ENCODE assay signal across 8 cellular contexts in genomic region chr16:75011634-75012307, GRCh38. TPM values are rescaled to one million over a fixed set of nuclear protein-coding genes. Genes with fewer than 3 reads are reported as not detected.
A peak's percentile ranks its signal among the peaks of the same experiment; 100 is the strongest.
DNase-seq lines count a peak whose midpoint lies in the region; ATAC-seq and TF ChIP-seq lines count a peak whose summit lies in the region.

No MANE protein-coding gene starts in this region.

- H3K27ac Mint-ChIP-seq in Calu3 (ENCODE audit: unreplicated experiment), result peak overlapping the region; percentile 33

- CTCF ChIA-PET in Calu3 (lab: Charles Lee), result interaction anchor here (1.0 to 3.2 kb wide), 4 partner anchors 9 to 100 kb away, joined by 3 to 16 read pairs (median 8); partner anchors contain the start of gene ZNRF1

- ATAC-seq in GM21360 (IDR thresholded peaks at IDR 0.05; ENCODE audit: unreplicated experiment), result peak; percentile 72

- DNase-seq in Calu3 (peak; percentile 51), HPDE6-E6E7 (ENCODE audit: extremely low spot score) (peak; percentile 88), fibroblast of the aortic adventitia (ENCODE audit: low read depth) (peak; percentile 94), sigmoid colon (no peak), COLO668 (lab: John Stamatoyannopoulos, UW; ENCODE audit: unreplicated experiment) (no peak), MM.1S (no peak)
- DNase-seq in activated CD8-positive, alpha-beta memory T cell treated with anti-CD3 and anti-CD28 coated beads, Interleukin-2, amount 50 U/mL, for 48 hours, result peak; percentile 64

- H3K9ac ChIP-seq in MM.1S (ENCODE audit: low read length), result no peak overlapping the region

- no peaks in the 10 kb centered on the region for H3K79me2 ChIP-seq in MM.1S (ENCODE audit: low read length)

- TF ChIP-seq POLR2A in sigmoid colon (IDR thresholded peaks at IDR 0.05), result no peak

- H3K36me3 Mint-ChIP-seq in Calu3 (ENCODE audit: insufficient read depth, unreplicated experiment), result no peaks in the 10 kb centered on the region

- TF ChIP-seq EP300 in sigmoid colon (IDR thresholded peaks at IDR 0.05), result no peak

- H4K20me1 ChIP-seq in MM.1S (ENCODE audit: insufficient read depth, low read length), result no peaks in the 10 kb centered on the region

- H3K27me3 Mint-ChIP-seq in Calu3 (ENCODE audit: unreplicated experiment), result no peaks in the 10 kb centered on the region

- H3K4me2 ChIP-seq in MM.1S (ENCODE audit: low read depth, low read length), result no peak overlapping the region

- intact Hi-C loops in Calu3 (cut with micrococcal nuclease; ENCODE audit: unreplicated experiment) (loop anchor here (5.0 kb wide), 1 partner anchor 86 kb away; no protein-coding TSS in a partner anchor), sigmoid colon (cut with DNase I) (no loop called here)

- H3K27me3 ChIP-seq in sigmoid colon (no peaks in the 10 kb centered on the region), MM.1S (replicated peaks; ENCODE audit: insufficient read depth, low read length) (no peaks in the 10 kb centered on the region)

- peaks cover 24% of the 10 kb centered on the region for H3K4me1 Mint-ChIP-seq in Calu3 (ENCODE audit: low read depth, unreplicated experiment)

- no peaks in the 10 kb centered on the region for H3K9me2 ChIP-seq in MM.1S (replicated peaks; ENCODE audit: insufficient read depth, low read length)

- TF ChIP-seq CTCF in Calu3 (IDR thresholded peaks at IDR 0.05; ENCODE audit: unreplicated experiment) (no peak), fibroblast of the aortic adventitia (IDR thresholded peaks at IDR 0.05; ENCODE audit: insufficient read depth, low read length) (no peak), sigmoid colon (IDR thresholded peaks at IDR 0.05) (no peak), MM.1S (IDR thresholded peaks at IDR 0.05; ENCODE audit: low read length) (no peak)

- no TSS peak for BruUV-seq in Calu3 (replicated peaks; lab: Mats Ljungman, UMichigan)

- no peak overlapping the region for H2AFZ ChIP-seq in MM.1S (ENCODE audit: low read length)

- no peaks in the 10 kb centered on the region for H3F3A ChIP-seq in MM.1S (ENCODE audit: insufficient read depth, low read length)

- WGBS in sigmoid colon, 2 donors, result 48 to 61% methylated on average over 3 of the region's 3 CpGs

- peak overlapping the region; percentile 69 to 83 (median 82) for H3K27ac ChIP-seq in sigmoid colon
- H3K27ac ChIP-seq in MM.1S (ENCODE audit: low read length), result no peak overlapping the region

- H3K4me3 ChIP-seq in fibroblast of the aortic adventitia (ENCODE audit: low read depth, low read length) (peak overlapping the region; percentile 22), sigmoid colon (no peak overlapping the region), MM.1S (ENCODE audit: low read length) (no peak overlapping the region)

- no peaks in the 10 kb centered on the region for H3K36me3 ChIP-seq in sigmoid colon
- H3K36me3 ChIP-seq in MM.1S (replicated peaks; ENCODE audit: insufficient read depth, low read length), result no peaks in the 10 kb centered on the region

- peaks cover 0 to 58% (median 45%) of the 10 kb centered on the region in 4 donors for H3K4me1 ChIP-seq in sigmoid colon
- no peaks in the 10 kb centered on the region for H3K4me1 ChIP-seq in MM.1S (ENCODE audit: low read length)

- H3K9me3 Mint-ChIP-seq in Calu3 (ENCODE audit: low read depth, unreplicated experiment), result no peaks in the 10 kb centered on the region

- H3K4me3 Mint-ChIP-seq in Calu3 (ENCODE audit: low read depth, unreplicated experiment), result peak overlapping the region; percentile 34

- H3K9me3 ChIP-seq in sigmoid colon (no peaks in the 10 kb centered on the region), MM.1S (replicated peaks; ENCODE audit: insufficient read depth, low read length) (no peaks in the 10 kb centered on the region)

RNA-seq across cellular contexts. Expression of gene ZNRF1, which starts 12.9 kb away (rescaled TPM):
- 27.1 and 27.5 TPM in 2 replicates for total RNA-seq in Calu3 (2022)
- 9.5 and 14.5 TPM in 2 replicates for total RNA-seq in fibroblast of the aortic adventitia (ENCODE audit: low replicate concordance)
- 10 to 100 TPM; 16.9 to 33.0 (median 22.3) TPM for total RNA-seq in sigmoid colon
- 10 to 100 TPM; 10.6 to 12.2 (median 11.4) TPM for polyA plus RNA-seq in sigmoid colon

RNA-seq across cellular contexts. Expression of gene WDR59, which starts 26.8 kb away (rescaled TPM):
- total RNA-seq in Calu3 (2022) (95.4 and 97.3 TPM in 2 replicates), fibroblast of the aortic adventitia (ENCODE audit: low replicate concordance) (21.7 and 22.4 TPM in 2 replicates), sigmoid colon (10 to 100 TPM; 15.1 to 40.7 (median 24.6) TPM)
- 10 to 100 TPM in 2 of 3 donors, 1 to 10 TPM in 1; 6.2 to 20.3 (median 13.8) TPM for polyA plus RNA-seq in sigmoid colon

Comparison
In these comparisons a context has a peak if more than half of its experiments do, and no peak if none do; other contexts are left out.
1. DNase-seq: peak in Calu3 (single experiment), HPDE6-E6E7 (single experiment), activated CD8-positive, alpha-beta memory T cell treated with anti-CD3 and anti-CD28 coated beads, Interleukin-2, amount 50 U/mL, for 48 hours (single experiment) and fibroblast of the aortic adventitia (single experiment); none in sigmoid colon (single experiment), COLO668 (single experiment) and MM.1S (single experiment).